In genomic region chr2:204544961-204545860, GRCh38 we compare ENCODE assay signal across 8 cellular contexts. TPM values are rescaled to one million over a fixed set of nuclear protein-coding genes. Genes with fewer than 3 reads are reported as not detected.
DNase-seq lines count a peak whose midpoint lies in the region; ATAC-seq and TF ChIP-seq lines count a peak whose summit lies in the region.

PARD3B (plus strand) TSS chr2:204545475; CDS start chr2:204546000, 525 bp downstream.

- TF ChIP-seq CTCF in CD14-positive monocyte (IDR thresholded peaks at IDR 0.05) (no peak), breast epithelium (IDR thresholded peaks at IDR 0.05) (no peak)

- TF ChIP-seq POLR2A in breast epithelium (IDR thresholded peaks at IDR 0.05) = no peak

- H3K4me1 ChIP-seq in breast epithelium = no peaks in the 10 kb centered on the region

- no peaks in the 10 kb centered on the region for H3K9me3 ChIP-seq in breast epithelium

- intact Hi-C loops in CD14-positive monocyte (cut with micrococcal nuclease) = no loop called here
- intact Hi-C loops in breast epithelium (cut with DNase I; ENCODE audit: low total_unique reads) = loop anchor here (2.0 kb wide), 1 partner anchor 70 kb away; no protein-coding TSS in a partner anchor

- in situ Hi-C loops in SK-MEL-5 (cut with HindIII; ENCODE audit: low pct_unique_long_range_greater_than_20kb, low sequenced_read_pairs) = no loop called here

- H3K36me3 Mint-ChIP-seq in CD14-positive monocyte = peaks cover 0 to 4% of the 10 kb centered on the region in 2 donors

- H3K4me1 Mint-ChIP-seq in CD14-positive monocyte = peaks cover 13% of the 10 kb centered on the region

- peak within 1 kb of the TSS in 1 of 7 donors; percentile 63 for H3K27ac Mint-ChIP-seq in CD14-positive monocyte

- DNase-seq in CD14-positive monocyte (ENCODE audit: low spot score) = no peak
- peak; percentile 43 for DNase-seq in HS-5 (ENCODE audit: low read depth)
- DNase-seq in SK-MEL-5 (ENCODE audit: low read depth, low spot score) = peak; percentile 27
- peak in 1 of 2 donors; percentile 23 for DNase-seq in breast epithelium (ENCODE audit: low spot score in 2 of 2)
- DNase-seq in retina = peak; percentile 90
- DNase-seq in middle frontal gyrus (ENCODE audit: extremely low spot score, low spot score) = no peak

- H3K36me3 ChIP-seq in breast epithelium = no peaks in the 10 kb centered on the region

- peak; percentile 45 for ATAC-seq in GM19468 (IDR thresholded peaks at IDR 0.05; ENCODE audit: extremely low read depth, unreplicated experiment)

- H3K27me3 ChIP-seq in breast epithelium = no peaks in the 10 kb centered on the region

- peaks cover 0 to 9% (median 2%) of the 10 kb centered on the region in 7 donors for H3K9me3 Mint-ChIP-seq in CD14-positive monocyte

- peak within 1 kb of the TSS; percentile 78 to 94 for H3K4me3 Mint-ChIP-seq in CD14-positive monocyte

- peaks cover 34 to 35% (median 35%) of the 10 kb centered on the region in 3 donors for H3K27me3 Mint-ChIP-seq in CD14-positive monocyte (ENCODE audit: low read depth in 3 of 3)

- peak within 1 kb of the TSS; percentile 86 for H3K27ac ChIP-seq in breast epithelium

- peak within 1 kb of the TSS; percentile 86 to 95 (median 93) for H3K4me3 ChIP-seq in breast epithelium
- peak within 1 kb of the TSS; percentile 58 for H3K4me3 ChIP-seq in iPS-11a (ENCODE audit: low read depth, low read length)

RNA-seq across cellular contexts. Expression of gene PARD3B, which starts in this region (rescaled TPM):
- not detected for polyA plus RNA-seq in CD14-positive monocyte
- 0.27 and 0.37 TPM in 2 replicates for total RNA-seq in SK-MEL-5 (2014; rRNA removed; shearing (Covaris generic))
- polyA plus RNA-seq in SK-MEL-5 (2015; cell fraction: cytosol; rRNA removed) = 0.23 and 0.80 TPM in 2 replicates
- 0.47 and 0.91 TPM in 2 replicates for polyA plus RNA-seq in SK-MEL-5 (2015; cell fraction: nucleus; rRNA removed)
- total RNA-seq in breast epithelium = 10 to 100 TPM; 24.6 to 66.2 (median 25.9) TPM

Comparison
In these comparisons a context has a peak if more than half of its experiments do, and no peak if none do; other contexts are left out.
1. RNA of gene PARD3B (total RNA-seq): 24.6 to 66.2 TPM in breast epithelium; 0.27 to 0.37 TPM in SK-MEL-5; every median in the first group is over 10 times any median in the second.
2. Peak in DNase-seq in SK-MEL-5; RNA of the gene not detected or under 1 TPM.
3. DNase-seq: peak in HS-5 (single experiment) and retina (single experiment); none in CD14-positive monocyte (single experiment) and middle frontal gyrus (single experiment).